Comparison of ENCODE assay signal across 25 cellular contexts in the genomic region with DNA sequence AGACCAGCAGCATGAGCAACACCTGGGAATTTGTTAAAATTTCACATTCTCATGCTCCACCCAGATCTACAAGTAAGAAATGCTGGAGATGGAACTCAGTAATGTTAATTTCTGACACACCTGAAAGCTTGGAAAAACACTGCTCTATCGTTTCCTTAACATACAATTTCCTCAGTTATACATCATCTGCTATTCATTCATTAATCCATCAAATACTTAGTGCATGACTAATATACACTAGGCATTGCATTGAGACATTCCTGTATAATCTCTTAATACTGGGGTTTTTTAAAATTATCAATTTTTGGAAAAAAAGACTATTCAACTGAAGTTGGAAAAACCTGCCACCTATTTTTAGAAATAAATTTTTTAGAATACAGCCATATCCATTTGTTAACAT.
"Had no signal": no experiment of that assay in that cellular context is flagged by ENCODE, and none has a peak within 500 bp of the region (broad histone marks: within the 10 kb centered on the region; RNA-seq: fewer than 3 reads in every experiment).

No MANE protein-coding gene starts in this region.

- H3K4me1 ChIP-seq: adrenal gland, breast epithelium, SJCRH30 had no signal

- H3K4me1 Mint-ChIP-seq: activated naive CD8-positive, alpha-beta T cell treated with anti-CD3 and anti-CD28 coated beads, Interleukin-2, amount 10 ng/mL, durations not matched to agents 7 days and 5 days had no signal

- H3K27ac ChIP-seq: adrenal gland, breast epithelium, SJCRH30 had no signal

- H3K27ac Mint-ChIP-seq: activated CD8-positive, alpha-beta T cell treated with anti-CD3 and anti-CD28 coated beads, Interleukin-2, amount 10 ng/mL, durations not matched to agents 7 days and 5 days; activated naive CD8-positive, alpha-beta T cell treated with anti-CD3 and anti-CD28 coated beads, Interleukin-2, amount 10 ng/mL, durations not matched to agents 7 days and 5 days; T-helper 1 cell treated with Interleukin-12 subunit alpha and Interleukin-12 subunit beta and Interleukin-4 antibody, amounts not matched to agents 30 μg/mL and 1 μg/mL, for 36 hours had no signal

- H3K27me3 ChIP-seq: adrenal gland, breast epithelium, SJCRH30 had no signal

- H3K9me3 ChIP-seq: SJCRH30 had no signal

- ATAC-seq: activated CD8-positive, alpha-beta T cell treated with anti-CD3 and anti-CD28 coated beads, Interleukin-2, amount 10 ng/mL, durations not matched to agents 7 days and 5 days had no signal

- DNase-seq: activated CD4-positive, alpha-beta T cell treated with anti-CD3 and anti-CD28 coated beads for 48 hours; activated CD4-positive, alpha-beta T cell treated with anti-CD3 and anti-CD28 coated beads, Interleukin-2, amount 50 U/mL, for 4 hours; activated CD4-positive, CD25-positive, alpha-beta regulatory T cell treated with anti-CD3 and anti-CD28 coated beads, Interleukin-2, amount 50 U/mL, for 72 hours; activated CD8-positive, alpha-beta memory T cell treated with anti-CD3 and anti-CD28 coated beads, Interleukin-2, amount 50 U/mL, for 48 hours; activated CD8-positive, alpha-beta T cell treated with anti-CD3 and anti-CD28 coated beads, Interleukin-2, amount 10 ng/mL, durations not matched to agents 7 days and 5 days; activated naive CD4-positive, alpha-beta T cell treated with anti-CD3 and anti-CD28 coated beads, Interleukin-2, amount 50 U/mL, for 16 hours; activated naive CD8-positive, alpha-beta T cell treated with anti-CD3 and anti-CD28 coated beads, Interleukin-2, amount 10 ng/mL, durations not matched to agents 7 days and 5 days; activated T-cell treated with anti-CD3 and anti-CD28 coated beads, Interleukin-2, amount 50 U/mL, for 1 hour; adrenal gland; anterior cingulate cortex; Karpas-422; MM.1S; NCI-H1105; NCI-H1436; NCI-H1694 treated with DMSO at 0.1 percent for 48 hours; NCI-H2029 treated with DMSO at 0.1 percent for 48 hours; NCI-H345; NCI-H510A; NCI-H526 treated with DMSO at 0.1 percent for 48 hours; NCI-H82; Right ventricle myocardium superior; SJCRH30 had no signal

- H3K4me3 Mint-ChIP-seq: activated CD8-positive, alpha-beta T cell treated with anti-CD3 and anti-CD28 coated beads, Interleukin-2, amount 10 ng/mL, durations not matched to agents 7 days and 5 days; activated naive CD8-positive, alpha-beta T cell treated with anti-CD3 and anti-CD28 coated beads, Interleukin-2, amount 10 ng/mL, durations not matched to agents 7 days and 5 days; central memory CD8-positive, alpha-beta T cell; T-helper 1 cell treated with Interleukin-12 subunit alpha and Interleukin-12 subunit beta and Interleukin-4 antibody, amounts not matched to agents 30 μg/mL and 1 μg/mL, for 36 hours had no signal

- H3K27me3 Mint-ChIP-seq: activated naive CD8-positive, alpha-beta T cell treated with anti-CD3 and anti-CD28 coated beads, Interleukin-2, amount 10 ng/mL, durations not matched to agents 7 days and 5 days; central memory CD8-positive, alpha-beta T cell had no signal
